In genomic region chr5:35924950-35925722, GRCh38 we compare ENCODE assay signal across 8 cellular contexts. TPM values are rescaled to one million over a fixed set of nuclear protein-coding genes. Genes with fewer than 3 reads are reported as not detected.
DNase-seq lines count a peak whose midpoint lies in the region; ATAC-seq and TF ChIP-seq lines count a peak whose summit lies in the region.

No MANE protein-coding gene starts in this region.

- H3K4me3 ChIP-seq in HAP-1 = no peak overlapping the region
- H3K4me3 ChIP-seq in lower lobe of right lung = no peak overlapping the region

- H3K4me1 ChIP-seq in HAP-1 (peaks cover 10% of the 10 kb centered on the region), lower lobe of right lung (peaks cover 9% of the 10 kb centered on the region)

- H3K27ac ChIP-seq in lower lobe of right lung = no peak overlapping the region

- ATAC-seq in lower lobe of right lung = peak; percentile 82 to 86
- no peak for ATAC-seq in HG02970 (IDR thresholded peaks at IDR 0.05; ENCODE audit: low FRiP score, unreplicated experiment)

- H3K36me3 ChIP-seq in HAP-1 (replicated peaks) (no peaks in the 10 kb centered on the region), lower lobe of right lung (no peaks in the 10 kb centered on the region)

- peak; percentile 73 for TF ChIP-seq CTCF in lower lobe of right lung (IDR thresholded peaks at IDR 0.05)

- intact Hi-C loops in lower lobe of right lung (cut with DNase I) = loop anchor here (10.0 kb wide), 1 partner anchor 830 kb away; no protein-coding TSS in a partner anchor

- H3K27me3 ChIP-seq in HAP-1 (ENCODE audit: low read depth) (peaks cover 6% of the 10 kb centered on the region), lower lobe of right lung (ENCODE audit: low read depth) (no peaks in the 10 kb centered on the region)

- in situ Hi-C loops in G401 (cut with HindIII; ENCODE audit: low sequenced_read_pairs) (no loop called here), HAP-1 (cut with MboI; ENCODE audit: low sequenced_read_pairs) (loop anchor here (10.0 kb wide), 3 partner anchors 150 to 830 kb away; no protein-coding TSS in a partner anchor)

- no peaks in the 10 kb centered on the region for H3K9me3 ChIP-seq in HAP-1
- no peaks in the 10 kb centered on the region for H3K9me3 ChIP-seq in lower lobe of right lung

- peak; percentile 22 for DNase-seq in G401 (ENCODE audit: low spot score)
- peak; percentile 59 to 81 for DNase-seq in HAP-1 (ENCODE audit: low spot score in 2 of 2)
- DNase-seq in NCI-H2171 treated with DMSO at 0.1 percent for 48 hours (lab: John Stamatoyannopoulos, UW) = peak; percentile 86
- peak; percentile 71 to 87 for DNase-seq in activated CD4-positive, alpha-beta T cell treated with anti-CD3 and anti-CD28 coated beads, Interleukin-2, amount 50 U/mL, for 24 hours (ENCODE audit: low read depth in 1 of 2, low spot score in 1 of 2)
- DNase-seq in dedifferentiated amniotic fluid mesenchymal stem cell (ENCODE audit: extremely low spot score) = peak; percentile 45
- peak; percentile 64 for DNase-seq in lower lobe of right lung
- peak; percentile 67 for DNase-seq in stimulated activated CD8-positive, alpha-beta memory T cell treated with anti-CD3 and anti-CD28 coated beads, Interleukin-15, amount 100 ng/mL, for 1 hour (ENCODE audit: low read depth)

RNA-seq across cellular contexts. Expression of gene CAPSL, which starts 13.3 kb away (rescaled TPM):
- total RNA-seq in G401 (2014; rRNA removed; shearing (Covaris generic)) = not detected in 2 replicates
- 8.7 TPM for total RNA-seq in lower lobe of right lung

Comparison
In these comparisons a context has a peak if more than half of its experiments do, and no peak if none do; other contexts are left out.
1. DNase-seq: peak in every context shown above with its lines; median percentile 86 in NCI-H2171 treated with DMSO at 0.1 percent for 48 hours; 79 in activated CD4-positive, alpha-beta T cell treated with anti-CD3 and anti-CD28 coated beads, Interleukin-2, amount 50 U/mL, for 24 hours; 70 in HAP-1; 67 in stimulated activated CD8-positive, alpha-beta memory T cell treated with anti-CD3 and anti-CD28 coated beads, Interleukin-15, amount 100 ng/mL, for 1 hour; 64 in lower lobe of right lung; 45 in dedifferentiated amniotic fluid mesenchymal stem cell; 22 in G401.